In genomic region chr2:55862269-55862668, GRCh38 we compare ENCODE assay signal across 10 cellular contexts.
DNase-seq lines count a peak whose midpoint lies in the region; ATAC-seq and TF ChIP-seq lines count a peak whose summit lies in the region.
"Had no signal": no experiment of that assay in that cellular context is flagged by ENCODE, and none has a peak within 500 bp of the region (broad histone marks: within the 10 kb centered on the region; RNA-seq: fewer than 3 reads in every experiment).

No MANE protein-coding gene starts in this region.

- ATAC-seq in RWPE2 (ENCODE audit: low read depth) = peak; percentile 72
- ATAC-seq in GM21825 (IDR thresholded peaks at IDR 0.05; ENCODE audit: unreplicated experiment) = no peak

- no peak overlapping the region for H3K4me3 Mint-ChIP-seq in progenitor cell of endocrine pancreas (ENCODE audit: low read depth)
- H3K4me3 Mint-ChIP-seq: endodermal cell, neural crest cell had no signal

- no peaks in the 10 kb centered on the region for H3K9me3 Mint-ChIP-seq in progenitor cell of endocrine pancreas (ENCODE audit: low read depth)
- H3K9me3 Mint-ChIP-seq: endodermal cell, neural crest cell had no signal

- H3K36me3 ChIP-seq in RWPE2 (ENCODE audit: low read depth) = peaks cover 25% of the 10 kb centered on the region

- H3K4me3 ChIP-seq in RWPE2 (ENCODE audit: severe bottlenecking) (no peak overlapping the region), fibroblast of the aortic adventitia (ENCODE audit: low read depth, low read length) (no peak overlapping the region)

- peaks cover 9% of the 10 kb centered on the region for H3K4me1 Mint-ChIP-seq in progenitor cell of endocrine pancreas (ENCODE audit: low read depth)
- H3K4me1 Mint-ChIP-seq: endodermal cell had no signal

- peaks cover 44% of the 10 kb centered on the region for H3K4me1 ChIP-seq in RWPE2 (ENCODE audit: insufficient read depth, poor library complexity, severe bottlenecking)

- TF ChIP-seq CTCF in RWPE2 (IDR thresholded peaks at IDR 0.05; ENCODE audit: poor library complexity, severe bottlenecking) (no peak), fibroblast of the aortic adventitia (IDR thresholded peaks at IDR 0.05; ENCODE audit: insufficient read depth, low read length) (no peak), progenitor cell of endocrine pancreas (IDR thresholded peaks at IDR 0.05; ENCODE audit: unreplicated experiment) (no peak)

- H3K27me3 ChIP-seq in RWPE2 (ENCODE audit: insufficient read depth, poor library complexity, severe bottlenecking) = no peaks in the 10 kb centered on the region

- H3K9me3 ChIP-seq in RWPE2 (ENCODE audit: severe bottlenecking) = no peaks in the 10 kb centered on the region

- peaks cover 3% of the 10 kb centered on the region for H3K36me3 Mint-ChIP-seq in progenitor cell of endocrine pancreas (ENCODE audit: insufficient read depth)

- peak overlapping the region; percentile 20 for H3K27ac Mint-ChIP-seq in progenitor cell of endocrine pancreas
- H3K27ac Mint-ChIP-seq: endodermal cell had no signal

- DNase-seq in Daoy (ENCODE audit: low read depth) = peak; percentile 59
- no peak for DNase-seq in RWPE2 (ENCODE audit: low spot score)
- peak; percentile 100 for DNase-seq in fibroblast of the aortic adventitia (ENCODE audit: low read depth)
- no peak for DNase-seq in progenitor cell of endocrine pancreas (ENCODE audit: low spot score, unreplicated experiment)
- DNase-seq in NCI-H82 (lab: John Stamatoyannopoulos, UW) = no peak
- no peak for DNase-seq in NCI-H1436 treated with DMSO at 0.1 percent for 48 hours (lab: John Stamatoyannopoulos, UW)
- no peak for DNase-seq in globus pallidus (ENCODE audit: low spot score)
- DNase-seq: endodermal cell had no signal

- peak overlapping the region; percentile 99 for H3K27ac ChIP-seq in RWPE2 (ENCODE audit: poor library complexity, severe bottlenecking)

- H3K27me3 Mint-ChIP-seq in progenitor cell of endocrine pancreas = no peaks in the 10 kb centered on the region

Comparison
In these comparisons a context has a peak if more than half of its experiments do, and no peak if none do; other contexts are left out.
1. DNase-seq: peak in Daoy (single experiment) and fibroblast of the aortic adventitia (single experiment); none in RWPE2 (single experiment), progenitor cell of endocrine pancreas (single experiment), NCI-H82 (single experiment), NCI-H1436 treated with DMSO at 0.1 percent for 48 hours (single experiment) and globus pallidus (single experiment).